ENCODE assay signal across 16 cellular contexts in the genomic region with DNA sequence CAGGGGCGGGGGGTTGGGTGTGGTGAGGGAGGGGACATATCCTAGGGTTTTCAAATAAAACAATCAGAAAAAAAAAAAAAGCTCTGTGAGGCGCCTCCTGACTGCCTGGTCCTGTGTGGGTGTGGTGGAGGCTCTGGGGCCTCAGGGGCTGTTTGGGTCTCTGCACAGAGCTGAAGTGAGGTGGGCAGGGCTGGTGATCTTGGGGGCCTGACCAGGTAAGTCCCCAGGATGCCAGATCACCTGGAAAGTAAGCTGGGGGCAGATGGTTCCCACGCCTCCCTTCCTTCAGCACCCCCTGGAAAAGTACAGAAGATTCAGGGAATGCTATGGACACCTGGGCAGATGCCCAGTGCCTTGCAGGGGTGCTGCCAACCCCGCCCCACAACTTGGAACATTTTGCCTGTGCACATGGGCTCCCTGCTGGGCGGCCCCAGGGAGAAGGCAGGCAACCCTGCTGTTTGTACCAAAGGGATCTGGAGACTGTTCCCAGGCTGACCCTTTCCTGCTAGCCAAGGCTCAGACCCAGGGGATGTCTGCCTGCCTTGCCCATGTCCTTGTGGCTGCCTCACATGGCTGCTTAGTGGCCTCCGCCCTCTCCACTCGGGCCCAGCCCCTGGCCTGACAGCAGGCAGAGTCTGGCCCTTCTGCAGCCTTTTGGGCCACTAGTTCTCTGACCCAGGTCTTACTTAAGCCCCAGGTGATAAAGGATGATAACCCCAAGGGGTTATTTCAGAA. TPM values are rescaled to one million over a fixed set of nuclear protein-coding genes. Genes with fewer than 3 reads are reported as not detected.
DNase-seq lines count a peak whose midpoint lies in the region; ATAC-seq and TF ChIP-seq lines count a peak whose summit lies in the region.
"Had no signal": no experiment of that assay in that cellular context is flagged by ENCODE, and none has a peak within 500 bp of the region (broad histone marks: within the 10 kb centered on the region; RNA-seq: fewer than 3 reads in every experiment).

No MANE protein-coding gene starts in this region.

- no peak overlapping the region for H3K27ac ChIP-seq in endodermal cell (ENCODE audit: low read depth, low read length)
- H3K27ac ChIP-seq: HL-60 had no signal

- peaks cover 15% of the 10 kb centered on the region for H3K9me3 Mint-ChIP-seq in endodermal cell
- H3K9me3 Mint-ChIP-seq: CD8-positive, alpha-beta T cell had no signal

- peaks cover 31% of the 10 kb centered on the region for H3K36me3 Mint-ChIP-seq in endodermal cell (ENCODE audit: low read depth)

- peaks cover 12% of the 10 kb centered on the region for H3K9me3 ChIP-seq in endodermal cell (ENCODE audit: control insufficient read depth, low read length)

- TF ChIP-seq CTCF in GM10248 (IDR thresholded peaks at IDR 0.05; ENCODE audit: control extremely low read depth, extremely low read depth, low read depth, missing control alignments) (no peak), endodermal cell (conservative IDR thresholded peaks at IDR 0.05) (no peak)

- no peak overlapping the region for H3K4me3 Mint-ChIP-seq in endodermal cell
- H3K4me3 Mint-ChIP-seq: CD8-positive, alpha-beta T cell had no signal

- POLR2A ChIA-PET in GM10248 (lab: Yijun Ruan, JAX) = no interaction called here

- intact Hi-C loops in posterior cingulate gyrus (cut with DNase I) = no loop called here

- H3K36me3 ChIP-seq in H7 (replicated peaks; ENCODE audit: control insufficient read depth, insufficient read depth, low read length) = no peaks in the 10 kb centered on the region; the same call in 1 of the 2 replicates
- peaks cover 14% of the 10 kb centered on the region for H3K36me3 ChIP-seq in endodermal cell (ENCODE audit: control insufficient read depth, insufficient read depth, low read length)

- 80 to 95% methylated on average over 2 to 7 of the region's 7 CpGs for WGBS in endodermal cell (ENCODE audit: insufficient coverage in 1 of 2, insufficient read length in 1 of 2), 2 experiments

- peaks cover 32% of the 10 kb centered on the region for H3K27me3 Mint-ChIP-seq in endodermal cell (ENCODE audit: insufficient read depth)

- CTCF ChIA-PET in GM10248 (lab: Yijun Ruan, JAX) = interaction anchor here (1.2 to 1.3 kb wide), 3 partner anchors 14 to 48 kb away, joined by 3 to 4 read pairs (median 3); no protein-coding TSS in a partner anchor

- H3K27ac Mint-ChIP-seq in endodermal cell = no peak overlapping the region
- H3K27ac Mint-ChIP-seq: CD8-positive, alpha-beta T cell had no signal

- peaks cover 4% of the 10 kb centered on the region for H3K4me1 Mint-ChIP-seq in endodermal cell

- H3K27me3 ChIP-seq in H7 (ENCODE audit: control insufficient read depth, insufficient read depth, low read length) (no peaks in the 10 kb centered on the region; the same call in 1 of the 2 replicates), endodermal cell (ENCODE audit: control insufficient read depth, insufficient read depth, low read length, poor library complexity, severe bottlenecking) (no peaks in the 10 kb centered on the region)

- no peak for ATAC-seq in GM18519 (IDR thresholded peaks at IDR 0.05; ENCODE audit: low FRiP score, unreplicated experiment)
- ATAC-seq in GM19328 (IDR thresholded peaks at IDR 0.05; ENCODE audit: unreplicated experiment) = no peak
- ATAC-seq: CD8-positive, alpha-beta T cell had no signal

- H3K9ac ChIP-seq in endodermal cell (ENCODE audit: extremely low read depth, low read length, poor library complexity, severe bottlenecking) = no peak overlapping the region

- no peaks in the 10 kb centered on the region for H3K4me1 ChIP-seq in endodermal cell (ENCODE audit: control insufficient read depth, insufficient read depth, low read length)

- DNase-seq in GM10248 (ENCODE audit: extremely low spot score) (peak; percentile 15), H7 (peak; percentile 39), endodermal cell (peak; percentile 45), posterior cingulate gyrus (peak in 8 of 10 donors; percentile 45 to 94 (median 58))
- DNase-seq in stimulated activated naive CD4-positive, alpha-beta T cell treated with Interleukin-2 at 50 U/mL for 16 hours (lab: John Stamatoyannopoulos, UW) = no peak
- DNase-seq: CD8-positive, alpha-beta T cell; DMS79; GOT3; MV-4-11; NCI-H1417 treated with DMSO at 0.1 percent for 48 hours; NCI-H2029 treated with DMSO at 0.1 percent for 48 hours; NCI-H510A had no signal

- H3K4me3 ChIP-seq in H7 (ENCODE audit: insufficient read depth, low read depth, low read length) (no peak overlapping the region), endodermal cell (ENCODE audit: low read length) (no peak overlapping the region)

RNA-seq across cellular contexts. Expression of a gene that starts 28.9 kb away (rescaled TPM):
- total RNA-seq in H7 (2014; rRNA removed; shearing (Covaris generic)) = 11.0 and 20.3 TPM in 2 replicates
- 100 to 1,000 TPM in 1 of 2 donors, 10 to 100 TPM in 1; 69.7 to 135 TPM for total RNA-seq in endodermal cell
- 52.2 TPM for polyA plus RNA-seq in endodermal cell (2013, experiment 1 of 2)
- 51.4 TPM for polyA plus RNA-seq in endodermal cell (2013, experiment 2 of 2)

RNA-seq across cellular contexts. Expression of a gene that starts 30.3 kb away (rescaled TPM):
- 1.9 and 2.6 TPM in 2 replicates for total RNA-seq in H7 (2014; rRNA removed; shearing (Covaris generic))
- 10 to 100 TPM; 19.3 to 31.2 TPM for total RNA-seq in endodermal cell
- polyA plus RNA-seq in endodermal cell (2013, experiment 1 of 2) = 1.7 TPM
- 1.9 TPM for polyA plus RNA-seq in endodermal cell (2013, experiment 2 of 2)
- total RNA-seq: CD8-positive, alpha-beta T cell had no signal
- polyA plus RNA-seq: BJ had no signal

RNA-seq across cellular contexts. Expression of a gene that starts 30.5 kb away (rescaled TPM):
- 26.4 and 45.9 TPM in 2 replicates for total RNA-seq in H7 (2014; rRNA removed; shearing (Covaris generic))
- total RNA-seq in endodermal cell = 100 to 1,000 TPM in 1 of 2 donors, 10 to 100 TPM in 1; 73.5 to 106 TPM
- 32.8 TPM for polyA plus RNA-seq in endodermal cell (2013, experiment 1 of 2)
- polyA plus RNA-seq in endodermal cell (2013, experiment 2 of 2) = 25.4 TPM

RNA-seq across cellular contexts. Expression of a gene that starts 50.0 kb away (rescaled TPM):
- total RNA-seq in H7 (2014; rRNA removed; shearing (Covaris generic)) = 16.3 and 18.2 TPM in 2 replicates
- total RNA-seq in endodermal cell = 10 to 100 TPM; 32.5 to 46.4 TPM
- polyA plus RNA-seq in endodermal cell (2013, experiment 1 of 2) = 12.4 TPM
- polyA plus RNA-seq in endodermal cell (2013, experiment 2 of 2) = 12.0 TPM
